ENCODE assay signal across 26 cellular contexts in genomic region chr4:60378010-60378409, GRCh38.
"Had no signal": no experiment of that assay in that cellular context is flagged by ENCODE, and none has a peak within 500 bp of the region (broad histone marks: within the 10 kb centered on the region; RNA-seq: fewer than 3 reads in every experiment).

No MANE protein-coding gene starts in this region.

- H3K27me3 ChIP-seq: ovary, right lobe of liver, sigmoid colon, suprapubic skin, testis, tibial artery, transverse colon, upper lobe of right lung, uterus had no signal

- H3K79me2 ChIP-seq: parathyroid adenoma had no signal

- H2AFZ ChIP-seq: parathyroid adenoma had no signal

- H3K4me3 ChIP-seq: ovary, psoas muscle, right lobe of liver, sigmoid colon, suprapubic skin, testis, tibial artery, transverse colon, upper lobe of right lung, uterus had no signal

- H3K9me3 ChIP-seq: ovary, psoas muscle, sigmoid colon, suprapubic skin, testis, tibial artery, transverse colon, upper lobe of right lung, uterus had no signal

- H3K36me3 ChIP-seq: ovary, right lobe of liver, sigmoid colon, suprapubic skin, tibial artery, transverse colon, upper lobe of right lung, uterus had no signal

- DNase-seq: naive thymus-derived CD4-positive, alpha-beta T cell; nephron progenitor cell; occipital lobe; ovary; psoas muscle; right lobe of liver; sigmoid colon; small intestine; stimulated activated CD4-positive, alpha-beta T cell treated with anti-CD3 and anti-CD28 coated beads, Interleukin-1b, Interleukin-23, amount 100 ng/mL, for 48 hours; stimulated activated CD4-positive, alpha-beta T cell treated with anti-CD3 and anti-CD28 coated beads, Interleukin-4, amount 100 ng/mL, for 1 hour; stimulated activated CD4-positive, alpha-beta T cell treated with anti-CD3 and anti-CD28 coated beads, Interleukin-4, amount 100 ng/mL, for 4 hours; stimulated activated CD8-positive, alpha-beta memory T cell treated with anti-CD3 and anti-CD28 coated beads, Interleukin-4, amount 100 ng/mL, for 48 hours; stimulated activated naive CD4-positive, alpha-beta T cell; stimulated activated naive CD8-positive, alpha-beta T cell treated with anti-CD3 and anti-CD28 coated beads, Interleukin-15, amount 100 ng/mL, for 72 hours; stimulated activated naive CD8-positive, alpha-beta T cell treated with anti-CD3 and anti-CD28 coated beads, Interleukin-15, Interleukin-2, amounts not matched to agents 100 U/mL and 50 U/mL, for 24 hours; substantia nigra; testis; tibial artery; transverse colon; upper lobe of right lung; uterus had no signal

- H3K27ac ChIP-seq: ovary, parathyroid adenoma, psoas muscle, right lobe of liver, sigmoid colon, suprapubic skin, testis, tibial artery, transverse colon, upper lobe of right lung, uterus had no signal

- ATAC-seq: naive thymus-derived CD4-positive, alpha-beta T cell; natural killer cell treated with Interleukin-12 subunit alpha and Interleukin-12 subunit beta and Interleukin-15 and Interleukin-18, amount 100 ng/mL, for 72 hours; psoas muscle; right cardiac atrium; right lobe of liver; stimulated activated memory B cell treated with anti-CD40 and anti-IgM and Interleukin-4, amounts not matched to agents 10 μg/mL and 1 μg/mL and 100 μg/mL, for 72 hours; stimulated activated naive CD8-positive, alpha-beta T cell treated with anti-CD3 and anti-CD28 coated beads, Interleukin-15, amount 100 ng/mL, for 72 hours; stimulated activated naive CD8-positive, alpha-beta T cell treated with anti-CD3 and anti-CD28 coated beads, Interleukin-15, Interleukin-2, amounts not matched to agents 100 U/mL and 50 U/mL, for 24 hours; upper lobe of right lung had no signal

- H3K4me1 ChIP-seq: parathyroid adenoma, psoas muscle, right lobe of liver, sigmoid colon, suprapubic skin, testis, tibial artery, transverse colon, upper lobe of right lung, uterus had no signal

- H3K9ac ChIP-seq: parathyroid adenoma had no signal
